ENCODE assay signal across 23 cellular contexts in the genomic region with DNA sequence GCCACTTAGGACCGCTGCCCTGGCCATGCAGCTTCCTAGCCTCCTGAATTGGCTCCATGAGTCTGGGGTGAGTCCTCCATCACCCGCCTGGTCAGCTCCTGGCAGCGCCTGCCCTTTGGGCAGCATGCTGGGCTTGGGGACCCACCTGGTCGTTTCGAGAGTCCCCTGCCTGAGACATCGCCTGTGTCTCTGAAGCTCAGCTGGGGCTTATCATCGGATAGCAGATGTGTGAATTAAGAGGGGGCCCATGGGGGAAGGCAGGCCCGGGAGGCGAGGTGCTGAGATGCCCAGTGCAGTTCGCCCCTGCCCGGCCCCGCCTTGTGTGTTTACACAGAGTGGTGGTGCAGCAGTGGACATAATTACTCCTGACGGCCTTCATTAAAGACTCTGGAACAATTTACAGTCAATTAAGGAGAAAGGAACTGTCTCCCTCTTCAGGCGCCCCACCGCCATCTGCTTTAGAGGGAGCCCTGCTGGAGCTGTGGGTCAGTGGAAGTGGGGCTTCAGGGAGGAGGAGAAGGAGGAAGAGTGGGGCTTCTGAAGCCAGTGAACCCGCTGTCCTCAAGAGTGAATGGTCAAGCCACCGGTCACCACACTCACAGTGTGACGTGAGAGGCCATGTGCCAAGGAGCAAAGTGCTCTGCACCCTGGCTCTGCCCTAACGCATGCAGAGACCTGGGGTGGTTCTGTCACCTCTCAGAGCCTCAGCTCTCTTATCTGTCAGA.
DNase-seq lines count a peak whose midpoint lies in the region; ATAC-seq and TF ChIP-seq lines count a peak whose summit lies in the region.
"Had no signal": no experiment of that assay in that cellular context is flagged by ENCODE, and none has a peak within 500 bp of the region (broad histone marks: within the 10 kb centered on the region; RNA-seq: fewer than 3 reads in every experiment).

No MANE protein-coding gene starts in this region.

- peaks cover 5% of the 10 kb centered on the region for H3K27me3 Mint-ChIP-seq in progenitor cell of endocrine pancreas

- no peak for ATAC-seq in Right ventricle myocardium superior (ENCODE audit: poor library complexity)
- ATAC-seq: A549, GM23338, PC-3 had no signal

- no peak overlapping the region for H3K27ac Mint-ChIP-seq in progenitor cell of endocrine pancreas
- H3K27ac Mint-ChIP-seq: CD4-positive, alpha-beta memory T cell; GM23338; IgD-negative memory B cell had no signal

- intact Hi-C loops in Right ventricle myocardium superior (cut with DNase I): no loop called here

- H3K27ac ChIP-seq in coronary artery: no peak overlapping the region
- H3K27ac ChIP-seq: A549, BLaER1, HL-60, RWPE1 had no signal

- no peak overlapping the region for H3K4me3 Mint-ChIP-seq in progenitor cell of endocrine pancreas (ENCODE audit: low read depth)
- H3K4me3 Mint-ChIP-seq: CD4-positive, alpha-beta memory T cell; GM23338; IgD-negative memory B cell had no signal

- H3K4me3 ChIP-seq in coronary artery: no peak overlapping the region
- H3K4me3 ChIP-seq: A549, BLaER1, GM23338 had no signal

- DNase-seq in COR-L47 (lab: John Stamatoyannopoulos, UW) (peak; percentile 34), NCI-H1417 (lab: John Stamatoyannopoulos, UW) (peak in 2 of 3 experiments; percentile 42 to 79), NCI-H748 treated with DMSO at 0.1 percent for 48 hours (lab: John Stamatoyannopoulos, UW) (peak; percentile 53), left kidney (ENCODE audit: low read depth, low spot score) (peak; percentile 27), activated T-cell treated with anti-CD3 and anti-CD28 coated beads for 4 hours (no peak), progenitor cell of endocrine pancreas (ENCODE audit: low spot score, unreplicated experiment) (no peak), Right ventricle myocardium superior (no peak), coronary artery (ENCODE audit: low spot score) (no peak)
- DNase-seq: Calu3; CD4-positive, alpha-beta memory T cell; DMS79; HCEC 1CT; MM.1S; NCI-H1092 treated with DMSO at 0.1 percent for 48 hours; NCI-H2107; NCI-H226; PC-3 had no signal

- no peaks in the 10 kb centered on the region for H3K4me1 Mint-ChIP-seq in progenitor cell of endocrine pancreas (ENCODE audit: low read depth)
- H3K4me1 Mint-ChIP-seq: CD4-positive, alpha-beta memory T cell; GM23338; IgD-negative memory B cell had no signal

- H3K36me3 Mint-ChIP-seq in progenitor cell of endocrine pancreas (ENCODE audit: insufficient read depth): no peaks in the 10 kb centered on the region
- H3K36me3 Mint-ChIP-seq: CD4-positive, alpha-beta memory T cell; IgD-negative memory B cell had no signal

- H3K9me3 Mint-ChIP-seq in progenitor cell of endocrine pancreas (ENCODE audit: low read depth): no peaks in the 10 kb centered on the region
- H3K9me3 Mint-ChIP-seq: GM23338, IgD-negative memory B cell had no signal

- TF ChIP-seq CTCF in progenitor cell of endocrine pancreas (IDR thresholded peaks at IDR 0.05; ENCODE audit: unreplicated experiment): no peak
- no peak for TF ChIP-seq CTCF in coronary artery (IDR thresholded peaks at IDR 0.05)

Comparison
In these comparisons a context has a peak if more than half of its experiments do, and no peak if none do; other contexts are left out.
1. DNase-seq: peak in COR-L47 (single experiment), NCI-H1417 (2 of 3), NCI-H748 treated with DMSO at 0.1 percent for 48 hours (single experiment) and left kidney (single experiment); none in activated T-cell treated with anti-CD3 and anti-CD28 coated beads for 4 hours (single experiment), progenitor cell of endocrine pancreas (single experiment), Right ventricle myocardium superior (single experiment) and coronary artery (single experiment).